ENCODE assay signal across 16 cellular contexts in the genomic region with DNA sequence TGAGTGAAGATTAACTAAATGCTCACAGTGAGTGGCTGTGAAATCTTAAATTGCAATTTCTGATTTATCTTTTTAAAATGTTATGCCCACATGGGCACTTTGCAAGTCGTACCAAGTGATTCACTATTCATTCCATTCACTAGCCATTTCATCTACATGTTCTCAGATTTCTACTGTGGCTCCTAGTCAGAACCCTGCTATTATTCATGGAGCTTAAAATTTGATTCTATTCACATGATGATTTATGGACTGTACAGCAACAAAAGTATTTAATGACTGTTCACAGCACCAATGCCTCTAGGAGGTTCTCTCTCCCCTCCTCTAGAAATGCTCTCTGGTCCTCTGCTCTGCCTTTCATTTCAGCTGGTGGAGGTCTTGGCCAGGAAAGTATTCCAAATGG.
DNase-seq lines count a peak whose midpoint lies in the region; ATAC-seq, FAIRE-seq and TF ChIP-seq lines count a peak whose summit lies in the region.
"Had no signal": no experiment of that assay in that cellular context is flagged by ENCODE, and none has a peak within 500 bp of the region (broad histone marks: within the 10 kb centered on the region; RNA-seq: fewer than 3 reads in every experiment).

No MANE protein-coding gene starts in this region.

- no peaks in the 10 kb centered on the region for H4K20me1 ChIP-seq in SK-N-SH (ENCODE audit: insufficient read depth)

- no peaks in the 10 kb centered on the region for H3K36me3 ChIP-seq in SK-N-SH (replicated peaks in 1 of 2; ENCODE audit: control insufficient read depth in 1 of 2, insufficient read depth in 2 of 2, low read length in 1 of 2)
- H3K36me3 ChIP-seq in bronchial epithelial cell (ENCODE audit: control insufficient read depth, insufficient read depth, low read length), result no peaks in the 10 kb centered on the region
- no peaks in the 10 kb centered on the region for H3K36me3 ChIP-seq in gastrocnemius medialis
- no peaks in the 10 kb centered on the region for H3K36me3 ChIP-seq in left ventricle myocardium inferior
- H3K36me3 ChIP-seq: MG63 had no signal

- H3K9ac ChIP-seq in SK-N-SH, result no peak overlapping the region

- no peak for TF ChIP-seq POLR2A in gastrocnemius medialis (IDR thresholded peaks at IDR 0.05)

- no peaks in the 10 kb centered on the region for H3F3A ChIP-seq in SK-N-SH (replicated peaks; ENCODE audit: insufficient read depth)

- H3K27ac ChIP-seq in SK-N-SH (ENCODE audit: low read depth in 2 of 2, low read length in 1 of 2) (no peak overlapping the region), gastrocnemius medialis (no peak overlapping the region), left ventricle myocardium inferior (replicated peaks) (no peak overlapping the region)

- H3K9me3 ChIP-seq in SK-N-SH, result no peaks in the 10 kb centered on the region
- H3K9me3 ChIP-seq in gastrocnemius medialis, result no peaks in the 10 kb centered on the region
- H3K9me3 ChIP-seq in left ventricle myocardium inferior (replicated peaks), result no peaks in the 10 kb centered on the region
- H3K9me3 ChIP-seq: MG63 had no signal

- POLR2A ChIA-PET in SK-N-SH (lab: Yijun Ruan, JAX), result no interaction called here

- no peak overlapping the region for H3K4me2 ChIP-seq in SK-N-SH

- no peaks in the 10 kb centered on the region; a peak in 1 of 4 replicates for H3K4me1 ChIP-seq in SK-N-SH (ENCODE audit: control insufficient read depth in 1 of 2, insufficient read depth in 2 of 2, low read depth in 1 of 2, low read length in 1 of 2)
- H3K4me1 ChIP-seq in gastrocnemius medialis, result no peaks in the 10 kb centered on the region
- no peaks in the 10 kb centered on the region for H3K4me1 ChIP-seq in left ventricle myocardium inferior

- no peak overlapping the region for H2AFZ ChIP-seq in SK-N-SH (ENCODE audit: low read depth)

- TF ChIP-seq CTCF in SK-N-SH (IDR thresholded peaks at IDR 0.05) (no peak), bronchial epithelial cell (IDR thresholded peaks at IDR 0.05; ENCODE audit: insufficient read depth, low read length, severe bottlenecking) (no peak), gastrocnemius medialis (IDR thresholded peaks at IDR 0.05 in 4 of 5, conservative IDR thresholded peaks at IDR 0.05 in 1 of 5) (no peak), left ventricle myocardium inferior (IDR thresholded peaks at IDR 0.05; ENCODE audit: borderline replicate concordance) (no peak)

- CTCF ChIA-PET in SK-N-SH (lab: Yijun Ruan, JAX), result interaction anchor here (0.6 kb wide), 1 partner anchor 800 kb away, joined by 3 read pairs; no protein-coding TSS in a partner anchor

- intact Hi-C loops in gastrocnemius medialis (cut with DNase I; ENCODE audit: low total_unique reads) (no loop called here), left ventricle myocardium inferior (cut with micrococcal nuclease) (no loop called here)

- no peak for TF ChIP-seq EP300 in SK-N-SH (IDR thresholded peaks at IDR 0.05; ENCODE audit: borderline replicate concordance in 1 of 2, low read depth in 1 of 2, low read length in 1 of 2)

- no peak overlapping the region for H3K4me3 ChIP-seq in SK-N-SH (ENCODE audit: low read depth in 2 of 2, low read length in 1 of 2)
- H3K4me3 ChIP-seq in bronchial epithelial cell (ENCODE audit: low read depth, low read length), result no peak overlapping the region
- no peak overlapping the region for H3K4me3 ChIP-seq in gastrocnemius medialis
- no peak overlapping the region for H3K4me3 ChIP-seq in left ventricle myocardium inferior
- H3K4me3 ChIP-seq: MG63 had no signal

- no peaks in the 10 kb centered on the region for H3K79me2 ChIP-seq in SK-N-SH (ENCODE audit: insufficient read depth)

- in situ Hi-C loops in gastrocnemius medialis (cut with MboI; ENCODE audit: low sequenced_read_pairs in 4 of 4), result no loop called here

- H3K27me3 ChIP-seq in SK-N-SH (ENCODE audit: insufficient read depth), result no peaks in the 10 kb centered on the region; the same call in 1 of the 2 replicates
- no peaks in the 10 kb centered on the region for H3K27me3 ChIP-seq in bronchial epithelial cell (ENCODE audit: control insufficient read depth, insufficient read depth, low read length)
- H3K27me3 ChIP-seq in gastrocnemius medialis, result no peaks in the 10 kb centered on the region
- no peaks in the 10 kb centered on the region for H3K27me3 ChIP-seq in left ventricle myocardium inferior (ENCODE audit: low read depth)
- H3K27me3 ChIP-seq: MG63 had no signal

- no peak for FAIRE-seq in bronchial epithelial cell (lab: Jason Lieb, UNC)
- FAIRE-seq: H54 had no signal

- DNase-seq in SK-N-SH, result no peak
- DNase-seq in NCI-H2107 (lab: John Stamatoyannopoulos, UW), result peak; percentile 32
- DNase-seq in bronchial epithelial cell (ENCODE audit: low read depth), result peak; percentile 58
- DNase-seq in gastrocnemius medialis, result no peak
- DNase-seq in left ventricle myocardium inferior, result no peak
- DNase-seq: ACHN, AML-193, DMS 273 treated with DMSO at 0.1 percent for 48 hours, MG63, NCI-H1092, NCI-H2029 treated with DMSO at 0.1 percent for 48 hours, NCI-H510A treated with DMSO at 0.1 percent for 48 hours had no signal

- no peaks in the 10 kb centered on the region for H3K9me2 ChIP-seq in SK-N-SH

- WGBS in SK-N-SH (ENCODE audit: low lambda C conversion rate), result 0% methylated on average over 1 of the region's 1 CpG

- no peak for TF ChIP-seq RAD21 in SK-N-SH (IDR thresholded peaks at IDR 0.05; ENCODE audit: low read length)

- peak; percentile 60 for ATAC-seq in SK-N-SH treated with all-trans-retinoic acid at 6 μM for 48 hours
- ATAC-seq in GM21528 (IDR thresholded peaks at IDR 0.05; ENCODE audit: low FRiP score, unreplicated experiment), result no peak
- no peak for ATAC-seq in gastrocnemius medialis
- ATAC-seq: Panc1 had no signal

TF ChIP-seq in SK-N-SH treated with all-trans-retinoic acid at 6 μM for 48 hours, 23 proteins besides CTCF, POLR2A, EP300 and RAD21:
- TF ChIP-seq ZNF8 (CRISPR knock-in tag; IDR thresholded peaks at IDR 0.05) (no peak), ZFP30 (CRISPR knock-in tag; IDR thresholded peaks at IDR 0.05) (no peak)

TF ChIP-seq in SK-N-SH, 30 proteins besides CTCF, POLR2A, EP300 and RAD21 (continues in another document):
- TF ChIP-seq CHD2 (IDR thresholded peaks at IDR 0.05; ENCODE audit: low read length, partially characterized antibody), result no peak
- TF ChIP-seq EZH2phosphoT487 (IDR thresholded peaks at IDR 0.05; ENCODE audit: borderline replicate concordance, low read depth), result no peak
- TF ChIP-seq, protein P1, sequence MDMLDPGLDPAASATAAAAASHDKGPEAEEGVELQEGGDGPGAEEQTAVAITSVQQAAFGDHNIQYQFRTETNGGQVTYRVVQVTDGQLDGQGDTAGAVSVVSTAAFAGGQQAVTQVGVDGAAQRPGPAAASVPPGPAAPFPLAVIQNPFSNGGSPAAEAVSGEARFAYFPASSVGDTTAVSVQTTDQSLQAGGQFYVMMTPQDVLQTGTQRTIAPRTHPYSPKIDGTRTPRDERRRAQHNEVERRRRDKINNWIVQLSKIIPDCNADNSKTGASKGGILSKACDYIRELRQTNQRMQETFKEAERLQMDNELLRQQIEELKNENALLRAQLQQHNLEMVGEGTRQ (IDR thresholded peaks at IDR 0.05; ENCODE audit: borderline replicate concordance, low read depth, low read length), result no peak
- TF ChIP-seq JUND (IDR thresholded peaks at IDR 0.05), result no peak
- TF ChIP-seq FOXJ3 (CRISPR knock-in tag; IDR thresholded peaks at IDR 0.05), result no peak
- no peak for TF ChIP-seq NRF1 (IDR thresholded peaks at IDR 0.05; ENCODE audit: low read depth, low read length)
- no peak for TF ChIP-seq FOXM1 (IDR thresholded peaks at IDR 0.05; ENCODE audit: low read depth)
- TF ChIP-seq REST (IDR thresholded peaks at IDR 0.05; ENCODE audit: low read depth, low read length), result no peak
- TF ChIP-seq GABPA (IDR thresholded peaks at IDR 0.05; ENCODE audit: low read depth), result no peak
- TF ChIP-seq GATA2 (CRISPR knock-in tag; IDR thresholded peaks at IDR 0.05), result no peak
- TF ChIP-seq RCOR1 (IDR thresholded peaks at IDR 0.05; ENCODE audit: low read length), result no peak
- TF ChIP-seq PBX3 (IDR thresholded peaks at IDR 0.05), result no peak
- no peak for TF ChIP-seq MXI1 (IDR thresholded peaks at IDR 0.05; ENCODE audit: low read depth, low read length)
- TF ChIP-seq, protein P2, sequence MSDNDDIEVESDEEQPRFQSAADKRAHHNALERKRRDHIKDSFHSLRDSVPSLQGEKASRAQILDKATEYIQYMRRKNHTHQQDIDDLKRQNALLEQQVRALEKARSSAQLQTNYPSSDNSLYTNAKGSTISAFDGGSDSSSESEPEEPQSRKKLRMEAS (IDR thresholded peaks at IDR 0.05; ENCODE audit: low read depth), result no peak

Comparison
In these comparisons a context has a peak if more than half of its experiments do, and no peak if none do; other contexts are left out.
1. DNase-seq: peak in NCI-H2107 (single experiment) and bronchial epithelial cell (single experiment); none in SK-N-SH (single experiment), gastrocnemius medialis (0 of 2) and left ventricle myocardium inferior (single experiment).